In genomic region chr19:35882074-35882832, GRCh38 we compare ENCODE assay signal across 8 cellular contexts. TPM values are rescaled to one million over a fixed set of nuclear protein-coding genes. Genes with fewer than 3 reads are reported as not detected.
DNase-seq lines count a peak whose midpoint lies in the region; ATAC-seq and TF ChIP-seq lines count a peak whose summit lies in the region.

No MANE protein-coding gene starts in this region.

- 26% methylated on average over 8 of the region's 8 CpGs for WGBS in aorta, 2 donors

- no peak overlapping the region for H3K27ac Mint-ChIP-seq in osteocyte (ENCODE audit: unreplicated experiment)

- H3K4me3 Mint-ChIP-seq in osteocyte (ENCODE audit: unreplicated experiment): no peak overlapping the region

- H3K27me3 Mint-ChIP-seq in osteocyte (ENCODE audit: unreplicated experiment): peaks cover 3% of the 10 kb centered on the region

- ATAC-seq in GM19452 (IDR thresholded peaks at IDR 0.05; ENCODE audit: unreplicated experiment) (no peak), aorta (ENCODE audit: low FRiP score) (no peak)

- H3K36me3 ChIP-seq in GM06990 (ENCODE audit: control insufficient read depth, insufficient read depth, low read length) (peaks cover 2% of the 10 kb centered on the region), aorta (ENCODE audit: control insufficient read depth in 1 of 2, insufficient read depth in 2 of 2, low read length in 1 of 2) (no peaks in the 10 kb centered on the region)

- H3K4me1 ChIP-seq in aorta (ENCODE audit: control insufficient read depth in 1 of 2, insufficient read depth in 2 of 2, low read length in 2 of 2): no peaks in the 10 kb centered on the region

- DNase-seq in AG09319 (ENCODE audit: extremely low read depth, low read depth): peak; percentile 64
- DNase-seq in GM06990 (ENCODE audit: extremely low read depth, insufficient read length): no peak
- peak; percentile 78 for DNase-seq in NCI-H146 treated with DMSO at 0.1 percent for 48 hours (lab: John Stamatoyannopoulos, UW; ENCODE audit: unreplicated experiment)
- DNase-seq in T-helper 1 cell: peak in 3 of 5 donors; percentile 37 to 65 (median 52)
- DNase-seq in fibroblast of mammary gland (ENCODE audit: low read depth): peak; percentile 84
- no peak for DNase-seq in osteocyte (ENCODE audit: extremely low spot score, unreplicated experiment)
- DNase-seq in aorta: no peak

- intact Hi-C loops in aorta (cut with DNase I): loop anchor here in 1 of 2 donors (2.0 kb wide), 1 partner anchor 49 kb away; no protein-coding TSS in a partner anchor

- H3K9me3 ChIP-seq in aorta (ENCODE audit: control insufficient read depth, low read length): no peaks in the 10 kb centered on the region

- H3K9me3 Mint-ChIP-seq in osteocyte (ENCODE audit: unreplicated experiment): no peaks in the 10 kb centered on the region

- H3K27ac ChIP-seq in aorta (ENCODE audit: low read depth in 1 of 2, low read length in 2 of 2): no peak overlapping the region

- TF ChIP-seq CTCF in AG09319 (IDR thresholded peaks at IDR 0.05; ENCODE audit: low read depth, low read length) (peak; percentile 54), GM06990 (IDR thresholded peaks at IDR 0.05; ENCODE audit: insufficient read depth, low read length, poor library complexity, severe bottlenecking) (peak; percentile 46), fibroblast of mammary gland (conservative IDR thresholded peaks at IDR 0.05; ENCODE audit: control insufficient read depth, insufficient read depth, low read depth, low read length) (peak; percentile 54), osteocyte (IDR thresholded peaks at IDR 0.05) (peak; percentile 65)

- peaks cover 7% of the 10 kb centered on the region for H3K4me1 Mint-ChIP-seq in osteocyte (ENCODE audit: unreplicated experiment)

- H3K4me3 ChIP-seq in GM06990 (replicated peaks; ENCODE audit: low read depth, low read length): no peak overlapping the region
- no peak overlapping the region for H3K4me3 ChIP-seq in fibroblast of mammary gland (ENCODE audit: control insufficient read depth, low read depth, low read length)
- H3K4me3 ChIP-seq in aorta (ENCODE audit: low read length in 2 of 2): no peak overlapping the region

- H3K36me3 Mint-ChIP-seq in osteocyte (ENCODE audit: unreplicated experiment): peaks cover 5% of the 10 kb centered on the region

- H3K27me3 ChIP-seq in GM06990 (replicated peaks; ENCODE audit: control insufficient read depth, insufficient read depth, low read length) (no peaks in the 10 kb centered on the region; the same call in 1 of the 2 replicates), aorta (ENCODE audit: control insufficient read depth in 1 of 2, insufficient read depth in 2 of 2, low read length in 1 of 2) (no peaks in the 10 kb centered on the region)

RNA-seq across cellular contexts. Expression of gene APLP1, which starts 13.9 kb away (rescaled TPM):
- total RNA-seq in osteocyte (12.6 and 14.7 TPM in 2 replicates), aorta (10 to 100 TPM; 12.9 to 13.5 TPM)
- polyA plus RNA-seq in aorta: 10 to 100 TPM in 1 of 2 donors, 1 to 10 TPM in 1; 7.6 to 23.0 TPM

RNA-seq across cellular contexts. Expression of gene NFKBID, which starts 18.1 kb away (rescaled TPM):
- total RNA-seq in osteocyte (6.2 and 6.8 TPM in 2 replicates), aorta (10 to 100 TPM; 18.9 to 19.4 TPM)
- 10 to 100 TPM in 1 of 2 donors, 1 to 10 TPM in 1; 2.9 to 10.4 TPM for polyA plus RNA-seq in aorta

RNA-seq across cellular contexts. Expression of gene HCST, which starts 20.1 kb away (rescaled TPM):
- 0.81 and 0.97 TPM in 2 replicates for total RNA-seq in osteocyte
- 10 to 100 TPM; 18.7 TPM for total RNA-seq in aorta
- 10 to 100 TPM in 1 of 2 donors, 1 to 10 TPM in 1; 7.3 to 20.9 TPM for polyA plus RNA-seq in aorta

RNA-seq across cellular contexts. Expression of gene KIRREL2, which starts 25.5 kb away (rescaled TPM):
- total RNA-seq in osteocyte: not detected in 2 replicates
- not detected for total RNA-seq in aorta
- under 1 TPM; 0.08 to 0.50 TPM for polyA plus RNA-seq in aorta

RNA-seq across cellular contexts. Expression of gene TYROBP, which starts 25.8 kb away (rescaled TPM):
- total RNA-seq in osteocyte (not detected in 2 replicates), aorta (100 to 1,000 TPM in 1 of 2 donors, 10 to 100 TPM in 1; 98.9 to 117 TPM)
- polyA plus RNA-seq in aorta: 100 to 1,000 TPM in 1 of 2 donors, 10 to 100 TPM in 1; 48.8 to 327 TPM

Comparison
In these comparisons a context has a peak if more than half of its experiments do, and no peak if none do; other contexts are left out.
1. DNase-seq: peak in AG09319 (single experiment), NCI-H146 treated with DMSO at 0.1 percent for 48 hours (single experiment), T-helper 1 cell (3 of 5) and fibroblast of mammary gland (single experiment); none in GM06990 (single experiment), osteocyte (single experiment) and aorta (0 of 2).
2. RNA of gene HCST, which starts 20.1 kb away (total RNA-seq): 18.7 TPM in aorta; 0.81 to 0.97 TPM in osteocyte; every median in the first group is over 10 times any median in the second.
3. Peak in every context shown above with its lines, with median percentiles within 50 percentile points of each other: CTCF ChIP-seq.